22 cellular contexts compared by ENCODE assay signal in genomic region chr6:158044525-158044888, GRCh38.
DNase-seq lines count a peak whose midpoint lies in the region; ATAC-seq, FAIRE-seq and TF ChIP-seq lines count a peak whose summit lies in the region.
"Had no signal": no experiment of that assay in that cellular context is flagged by ENCODE, and none has a peak within 500 bp of the region (broad histone marks: within the 10 kb centered on the region; RNA-seq: fewer than 3 reads in every experiment).

No MANE protein-coding gene starts in this region.

- H3K27me3 Mint-ChIP-seq in CD4-positive, alpha-beta memory T cell = no peaks in the 10 kb centered on the region
- H3K27me3 Mint-ChIP-seq: naive thymus-derived CD4-positive, alpha-beta T cell had no signal

- no peaks in the 10 kb centered on the region for H3K36me3 ChIP-seq in H1 (ENCODE audit: control insufficient read depth in 2 of 4, insufficient read depth in 4 of 4, low read length in 3 of 4)
- no peaks in the 10 kb centered on the region for H3K36me3 ChIP-seq in psoas muscle (ENCODE audit: insufficient read depth in 1 of 2, low read depth in 1 of 2)
- H3K36me3 ChIP-seq in CD4-positive, alpha-beta memory T cell (ENCODE audit: insufficient read depth, low read length) = peaks cover 16% of the 10 kb centered on the region
- H3K36me3 ChIP-seq: cardiac muscle cell, lower lobe of right lung had no signal

- no peak overlapping the region for H2BK5ac ChIP-seq in H1 (ENCODE audit: low read depth, low read length)

- H3K9me3 ChIP-seq in A549 = no peaks in the 10 kb centered on the region
- no peaks in the 10 kb centered on the region for H3K9me3 ChIP-seq in H1 (ENCODE audit: insufficient read depth in 2 of 2, low read depth in 1 of 2, low read length in 1 of 2)
- H3K9me3 ChIP-seq in psoas muscle = no peaks in the 10 kb centered on the region
- H3K9me3 ChIP-seq in CD4-positive, alpha-beta memory T cell (ENCODE audit: control insufficient read depth in 1 of 2, low read length in 2 of 2) = no peaks in the 10 kb centered on the region
- H3K9me3 ChIP-seq: lower lobe of right lung, stomach had no signal

- no peak overlapping the region for H4K91ac ChIP-seq in H1 (replicated peaks; ENCODE audit: insufficient read length, low read length)

- peaks cover 10 to 46% (median 29%) of the 10 kb centered on the region in 4 donors for H3K4me1 Mint-ChIP-seq in CD4-positive, alpha-beta memory T cell

- H3K18ac ChIP-seq in H1 (ENCODE audit: extremely low read depth, low read length) = no peak overlapping the region

- no peak overlapping the region for H3K56ac ChIP-seq in H1 (replicated peaks; ENCODE audit: insufficient read length, low read depth, low read length)

- no peak for DNase-seq in A549 (ENCODE audit: low read depth in 1 of 2, low spot score in 1 of 2)
- DNase-seq in HuH-7 (ENCODE audit: low spot score) = peak; percentile 58
- DNase-seq in H1 (ENCODE audit: low read depth in 1 of 2, low spot score in 2 of 2) = no peak
- no peak for DNase-seq in psoas muscle
- DNase-seq in G401 (ENCODE audit: low spot score) = no peak
- DNase-seq in CD4-positive, alpha-beta memory T cell = no peak
- no peak for DNase-seq in NOMO-1 treated with dmso at 0.1 percent for 144 hours (lab: John Stamatoyannopoulos, UW; ENCODE audit: unreplicated experiment)
- DNase-seq: activated CD4-positive, alpha-beta T cell treated with anti-CD3 and anti-CD28 coated beads for 1 hour; immature natural killer cell; KG1; naive thymus-derived CD4-positive, alpha-beta T cell; NCI-H1092 treated with DMSO at 0.1 percent for 48 hours; NCI-H2107; NCI-H510A treated with DMSO at 0.1 percent for 48 hours; stimulated activated CD4-positive, alpha-beta T cell treated with anti-CD3 and anti-CD28 coated beads, Interleukin-4, amount 100 ng/mL, for 1 hour had no signal

- H3K23ac ChIP-seq in H1 (ENCODE audit: insufficient read length) = no peak overlapping the region

- TF ChIP-seq RAD21 in A549 (conservative IDR thresholded peaks at IDR 0.05 in 1 of 2, IDR thresholded peaks at IDR 0.05 in 1 of 2) (no peak), H1 (IDR thresholded peaks at IDR 0.05 in 1 of 2, conservative IDR thresholded peaks at IDR 0.05 in 1 of 2; ENCODE audit: low read depth in 2 of 2, low read length in 2 of 2) (no peak)

- no peak for TF ChIP-seq EP300 in A549 (IDR thresholded peaks at IDR 0.05)
- TF ChIP-seq EP300 in H1 (IDR thresholded peaks at IDR 0.05; ENCODE audit: borderline replicate concordance in 1 of 2, low read depth in 2 of 2, low read length in 2 of 2) = no peak

- intact Hi-C loops in psoas muscle (cut with DNase I) = loop anchor here in 1 of 2 donors (5.0 kb wide), 1 partner anchor 62 kb away; the partner anchor contains the start of gene SYNJ2
- intact Hi-C loops in CD4-positive, alpha-beta memory T cell (cut with micrococcal nuclease) = no loop called here

- no peaks in the 10 kb centered on the region for H3K79me2 ChIP-seq in H1 (ENCODE audit: control insufficient read depth in 1 of 2, insufficient read depth in 2 of 2, low read length in 2 of 2)
- H3K79me2 ChIP-seq: parathyroid adenoma had no signal

- peak overlapping the region; percentile 11; the same call in 1 of the 2 replicates for H4K8ac ChIP-seq in H1 (ENCODE audit: extremely low read depth, insufficient read depth, low read length)

- H3K79me1 ChIP-seq in H1 (ENCODE audit: low read depth, low read length) = no peaks in the 10 kb centered on the region; the same call in 1 of the 2 replicates

- WGBS in A549 (ENCODE audit: missing lambda C conversion rate) = 89% methylated on average over 6 of the region's 6 CpGs
- WGBS in H1 (ENCODE audit: extremely low coverage in 1 of 2, insufficient coverage in 1 of 2, insufficient read length in 1 of 2, insufficient replicate concordance in 2 of 2, low coverage in 1 of 2, low lambda C conversion rate in 2 of 2, missing lambda C conversion rate in 1 of 2), 2 experiments = 93% methylated on average over 6 of the region's 6 CpGs; no CpG with 5 or more reads in 1 of the 2 experiments
- WGBS in psoas muscle, 3 donors = 53 to 71% (median 55%) methylated on average over 6 of the region's 6 CpGs

- POLR2A ChIA-PET in A549 (lab: Yijun Ruan, JAX) = no interaction called here
- POLR2A ChIA-PET in H1 (lab: Charles Lee; ENCODE audit: partially characterized antibody) = no interaction called here
- POLR2A ChIA-PET in CD4-positive, alpha-beta memory T cell (lab: Charles Lee; ENCODE audit: partially characterized antibody) = interaction anchor here (0.7 kb wide), 1 partner anchor 18 kb away, joined by 3 read pairs; no protein-coding TSS in a partner anchor

- no peak overlapping the region for H2BK120ac ChIP-seq in H1 (replicated peaks; ENCODE audit: low read depth, low read length)

- H2BK12ac ChIP-seq in H1 (ENCODE audit: low read depth, low read length) = no peak overlapping the region

- H3K14ac ChIP-seq in H1 (ENCODE audit: insufficient read length) = no peak overlapping the region

- H3K27me3 ChIP-seq in H1 (replicated peaks in 1 of 4; ENCODE audit: control insufficient read depth in 3 of 4, extremely low read depth in 1 of 4, insufficient read depth in 3 of 4, low read length in 3 of 4) (no peaks in the 10 kb centered on the region), psoas muscle (ENCODE audit: insufficient read depth in 3 of 3, low read length in 2 of 3) (no peaks in the 10 kb centered on the region)
- H3K27me3 ChIP-seq in CD4-positive, alpha-beta memory T cell (ENCODE audit: insufficient read depth, low read length) = no peaks in the 10 kb centered on the region
- H3K27me3 ChIP-seq: cardiac muscle cell, stomach had no signal

- peaks cover 45 to 50% of the 10 kb centered on the region in 2 donors for H3K36me3 Mint-ChIP-seq in CD4-positive, alpha-beta memory T cell

- H3K4ac ChIP-seq in H1 (replicated peaks; ENCODE audit: insufficient read length, low read depth, low read length) = no peak overlapping the region

- H3K23me2 ChIP-seq in H1 (ENCODE audit: low read depth, low read length) = peaks cover 3% of the 10 kb centered on the region; the same call in 1 of the 2 replicates

- H2AFZ ChIP-seq in H1 (ENCODE audit: low read length) = no peak overlapping the region
- H2AFZ ChIP-seq: parathyroid adenoma had no signal

- ATAC-seq in A549 (no peak), psoas muscle (no peak), GM21786 (IDR thresholded peaks at IDR 0.05; ENCODE audit: unreplicated experiment) (no peak)
- ATAC-seq: lower lobe of right lung; naive thymus-derived CD4-positive, alpha-beta T cell had no signal

- H3K27ac ChIP-seq in A549 = peak overlapping the region; percentile 94 to 100; a peak in 4 of 6 replicates
- no peak overlapping the region for H3K27ac ChIP-seq in H1 (ENCODE audit: low read depth, low read length)
- H3K27ac ChIP-seq in psoas muscle = peak overlapping the region; percentile 98
- no peak overlapping the region for H3K27ac ChIP-seq in CD4-positive, alpha-beta memory T cell (ENCODE audit: low read depth, low read length)
- H3K27ac ChIP-seq: cardiac muscle cell, lower lobe of right lung, parathyroid adenoma had no signal

- H3K9me3 Mint-ChIP-seq in CD4-positive, alpha-beta memory T cell = no peaks in the 10 kb centered on the region
- H3K9me3 Mint-ChIP-seq: activated T-helper 1 cell treated with anti-CD3 and anti-CD28 coated beads, Interleukin-12 subunit alpha, Interleukin-12 subunit beta, Interleukin-2, Interleukin-4 antibody, amounts not matched to agents 30 ng/mL and 10 ng/mL and 1 ng/mL, durations not matched to agents 14 hours and 24 hours and 36 hours; immature natural killer cell; naive thymus-derived CD4-positive, alpha-beta T cell had no signal

- no peak overlapping the region for H2AK5ac ChIP-seq in H1 (ENCODE audit: low read depth, low read length)

- peaks cover 66% of the 10 kb centered on the region for H3K4me1 ChIP-seq in A549
- H3K4me1 ChIP-seq in H1 (replicated peaks in 1 of 4; ENCODE audit: control insufficient read depth in 3 of 4, insufficient read depth in 4 of 4, low read length in 3 of 4) = peaks cover 0 to 4% (median under 1%) of the 10 kb centered on the region in 4 experiments; a peak in 3 of 7 replicates
- H3K4me1 ChIP-seq in psoas muscle = peaks cover 66% of the 10 kb centered on the region
- H3K4me1 ChIP-seq in CD4-positive, alpha-beta memory T cell (ENCODE audit: insufficient read depth, low read length) = peaks cover 18% of the 10 kb centered on the region

- CTCF ChIA-PET in A549 (lab: Yijun Ruan, JAX) = interaction anchor here (1.2 to 2.2 kb wide), 3 partner anchors 13 to 20 kb away, joined by 3 to 10 read pairs (median 3); no protein-coding TSS in a partner anchor
- CTCF ChIA-PET in H1 (lab: Charles Lee; ENCODE audit: partially characterized antibody) = interaction anchor here (0.7 to 1.6 kb wide), 3 partner anchors 17 to 70 kb away, joined by 3 to 4 read pairs (median 3); no protein-coding TSS in a partner anchor
- CTCF ChIA-PET in CD4-positive, alpha-beta memory T cell (lab: Charles Lee; ENCODE audit: partially characterized antibody) = interaction anchor here (4.1 kb wide), 1 partner anchor 18 kb away, joined by 19 read pairs; no protein-coding TSS in a partner anchor

- H3K4me3 ChIP-seq in A549 = no peak overlapping the region
- no peak overlapping the region for H3K4me3 ChIP-seq in H1 (ENCODE audit: extremely low read depth in 1 of 4, insufficient read depth in 2 of 4, low read depth in 3 of 4, low read length in 4 of 4)
- H3K4me3 ChIP-seq in psoas muscle = peak overlapping the region; percentile 43
- no peak overlapping the region for H3K4me3 ChIP-seq in CD4-positive, alpha-beta memory T cell (ENCODE audit: low read length in 2 of 2)
- H3K4me3 ChIP-seq: cardiac muscle cell, lower lobe of right lung, skin epidermis, stomach had no signal

- no peak overlapping the region for H2BK15ac ChIP-seq in H1 (ENCODE audit: low read length)

- TF ChIP-seq CTCF in A549 (IDR thresholded peaks at IDR 0.05) (no peak), H1 (IDR thresholded peaks at IDR 0.05; ENCODE audit: control extremely low read depth in 1 of 3, insufficient read depth in 1 of 3, low read depth in 1 of 3, low read length in 3 of 3) (no peak), psoas muscle (IDR thresholded peaks at IDR 0.05) (no peak)

- H4K20me1 ChIP-seq in H1 (replicated peaks in 1 of 2; ENCODE audit: control insufficient read depth in 1 of 2, insufficient read depth in 2 of 2, low read length in 2 of 2) = peaks cover 2 to 3% of the 10 kb centered on the region in 2 experiments

- TF ChIP-seq POLR2A in A549 (IDR thresholded peaks at IDR 0.05; ENCODE audit: low read length) (no peak), H1 (IDR thresholded peaks at IDR 0.05; ENCODE audit: control extremely low read depth in 1 of 2, low read depth in 2 of 2, low read length in 2 of 2) (no peak)

- no peak overlapping the region for H3K9ac ChIP-seq in H1 (replicated peaks in 1 of 4; ENCODE audit: extremely low read depth in 1 of 4, low read depth in 3 of 4, low read length in 3 of 4)
- H3K9ac ChIP-seq: parathyroid adenoma had no signal

- H3K27ac Mint-ChIP-seq in CD4-positive, alpha-beta memory T cell = peak overlapping the region in 2 of 7 donors; percentile 29 to 69
- H3K27ac Mint-ChIP-seq: activated T-helper 1 cell treated with anti-CD3 and anti-CD28 coated beads, Interleukin-12 subunit alpha, Interleukin-12 subunit beta, Interleukin-2, Interleukin-4 antibody, amounts not matched to agents 30 ng/mL and 10 ng/mL and 1 ng/mL, durations not matched to agents 14 hours and 24 hours and 36 hours had no signal

- H3K4me3 Mint-ChIP-seq in CD4-positive, alpha-beta memory T cell = no peak overlapping the region
- H3K4me3 Mint-ChIP-seq: activated T-helper 1 cell treated with anti-CD3 and anti-CD28 coated beads, Interleukin-12 subunit alpha, Interleukin-12 subunit beta, Interleukin-2, Interleukin-4 antibody, amounts not matched to agents 30 ng/mL and 10 ng/mL and 1 ng/mL, durations not matched to agents 14 hours and 24 hours and 36 hours; immature natural killer cell had no signal

- FAIRE-seq in A549 (lab: Jason Lieb, UNC) (no peak), H1 (lab: Jason Lieb, UNC) (no peak)

- H4K5ac ChIP-seq in H1 (ENCODE audit: insufficient read length, low read depth, low read length) = no peak overlapping the region

- no peak overlapping the region for H2BK20ac ChIP-seq in H1 (ENCODE audit: low read length)

- H3K4me2 ChIP-seq in A549 (no peak overlapping the region; the same call in 2 of the 3 replicates), H1 (ENCODE audit: insufficient read depth in 1 of 2, low read depth in 2 of 2, low read length in 2 of 2) (no peak overlapping the region)

- in situ Hi-C loops in G401 (cut with HindIII; ENCODE audit: low sequenced_read_pairs) = no loop called here

Comparison
In these comparisons a context has a peak if more than half of its experiments do, and no peak if none do; other contexts are left out.
1. H3K27ac ChIP-seq: peak in A549 (2 of 2) and psoas muscle (single experiment); none in H1 (single experiment) and CD4-positive, alpha-beta memory T cell (single experiment).